In genomic region chr9:113468-114266, GRCh38 we compare ENCODE assay signal across 8 cellular contexts. TPM values are rescaled to one million over a fixed set of nuclear protein-coding genes. Genes with fewer than 3 reads are reported as not detected.
DNase-seq lines count a peak whose midpoint lies in the region; ATAC-seq and TF ChIP-seq lines count a peak whose summit lies in the region.
"Not testable (repeated sequence)": the region's sequence is repeated elsewhere in the genome, so short reads cannot be mapped to it uniquely, and the experiment has no call there.

No MANE protein-coding gene starts in this region.

- not testable (repeated sequence) for H3K36me3 ChIP-seq in CD8-positive, alpha-beta memory T cell (ENCODE audit: insufficient read depth, low read length); brain microvascular endothelial cell (replicated peaks); cardiac muscle cell; muscle layer of colon (ENCODE audit: insufficient read depth, low read length)

- POLR2A ChIA-PET in CD8-positive, alpha-beta memory T cell (lab: Charles Lee), result not testable (repeated sequence)

- H3K4me3 ChIP-seq in CD8-positive, alpha-beta memory T cell (ENCODE audit: low read length), result peak overlapping the region; percentile 12
- peak overlapping the region; percentile 30 for H3K4me3 ChIP-seq in brain microvascular endothelial cell (ENCODE audit: low read depth, low read length)
- H3K4me3 ChIP-seq in cardiac muscle cell, result peak overlapping the region; percentile 11
- peak overlapping the region; percentile 32 to 47 for H3K4me3 ChIP-seq in muscle layer of colon (ENCODE audit: low read depth in 1 of 2, low read length in 2 of 2)

- H3K4me1 ChIP-seq in CD8-positive, alpha-beta memory T cell (ENCODE audit: insufficient read depth, low read length); cardiac muscle cell (ENCODE audit: low read depth); muscle layer of colon (ENCODE audit: insufficient read depth, low read length): not testable (repeated sequence)

- ATAC-seq in GM21360 (IDR thresholded peaks at IDR 0.05; ENCODE audit: unreplicated experiment), result peak; percentile 71
- ATAC-seq in activated CD4-positive, CD25-positive, alpha-beta regulatory T cell treated with anti-CD3 and anti-CD28 coated beads, Interleukin-2, amount 50 U/mL, for 24 hours, result peak; percentile 59 to 73

- H3K27me3 ChIP-seq in CD8-positive, alpha-beta memory T cell (ENCODE audit: insufficient read depth, low read length, poor library complexity, severe bottlenecking), result peaks cover 19% of the 10 kb centered on the region
- peaks cover 23% of the 10 kb centered on the region for H3K27me3 ChIP-seq in brain microvascular endothelial cell (replicated peaks)
- H3K27me3 ChIP-seq in cardiac muscle cell, result peaks cover 99% of the 10 kb centered on the region
- peaks cover 16 to 38% of the 10 kb centered on the region in 2 donors for H3K27me3 ChIP-seq in muscle layer of colon (ENCODE audit: control insufficient read depth in 1 of 2, insufficient read depth in 2 of 2, low read length in 2 of 2)

- not testable (repeated sequence) for H3K9me3 Mint-ChIP-seq in CD8-positive, alpha-beta memory T cell

- CTCF ChIA-PET in CD8-positive, alpha-beta memory T cell (lab: Charles Lee), result not testable (repeated sequence)

- not testable (repeated sequence) for H3K9me3 ChIP-seq in CD8-positive, alpha-beta memory T cell (ENCODE audit: low read length); cardiac muscle cell (ENCODE audit: low read depth); muscle layer of colon (ENCODE audit: low read length)

- not testable (repeated sequence) for H3K9ac ChIP-seq in muscle layer of colon (ENCODE audit: low read length)

- peak in 3 of 5 donors; percentile 34 to 51 (median 49) for DNase-seq in CD8-positive, alpha-beta memory T cell
- DNase-seq in HuH-7.5 (ENCODE audit: low spot score) (peak; percentile 46), cardiac muscle cell (ENCODE audit: low read depth in 1 of 2, low spot score in 1 of 2) (peak in 1 of 2 donors; percentile 8)
- DNase-seq in brain microvascular endothelial cell, result not testable (repeated sequence)
- DNase-seq in stimulated activated CD4-positive, alpha-beta T cell treated with anti-CD3 and anti-CD28 coated beads, Interleukin-4, amount 100 ng/mL, for 1 hour, result peak; percentile 35

- H3K27ac ChIP-seq in CD8-positive, alpha-beta memory T cell (ENCODE audit: low read depth, low read length); brain microvascular endothelial cell; cardiac muscle cell; muscle layer of colon (ENCODE audit: low read depth, low read length): not testable (repeated sequence)

- H3K27ac Mint-ChIP-seq in CD8-positive, alpha-beta memory T cell, result peak overlapping the region in 2 of 8 donors; percentile 27 to 56

- in situ Hi-C loops in brain microvascular endothelial cell (cut with HindIII; ENCODE audit: low pct_ligation_motif_present, low sequenced_read_pairs), result not testable (repeated sequence)

- peaks cover 20 to 25% (median 21%) of the 10 kb centered on the region in 3 donors for H3K4me1 Mint-ChIP-seq in CD8-positive, alpha-beta memory T cell

- not testable (repeated sequence) for H3K36me3 Mint-ChIP-seq in CD8-positive, alpha-beta memory T cell

- H3K27me3 Mint-ChIP-seq in CD8-positive, alpha-beta memory T cell, result peaks cover 46 to 48% of the 10 kb centered on the region in 2 donors

- TF ChIP-seq CTCF in brain microvascular endothelial cell (IDR thresholded peaks at IDR 0.05; ENCODE audit: low read depth, low read length, missing control alignments); cardiac muscle cell (IDR thresholded peaks at IDR 0.05; ENCODE audit: low read depth, low read length): not testable (repeated sequence)

- H3K4me3 Mint-ChIP-seq in CD8-positive, alpha-beta memory T cell, result peak overlapping the region in 6 of 7 donors; percentile 63 to 87 (median 72)

RNA-seq across cellular contexts. Expression of gene FOXD4, which starts 4.5 kb away (rescaled TPM):
- under 1 TPM; 0.20 to 0.22 TPM for total RNA-seq in CD8-positive, alpha-beta memory T cell
- polyA plus RNA-seq in CD8-positive, alpha-beta memory T cell, result not detected
- 0.81 and 1.5 TPM in 2 replicates for total RNA-seq in cardiac muscle cell
- polyA plus RNA-seq in cardiac muscle cell, result not detected in 2 replicates
